In the genomic region with DNA sequence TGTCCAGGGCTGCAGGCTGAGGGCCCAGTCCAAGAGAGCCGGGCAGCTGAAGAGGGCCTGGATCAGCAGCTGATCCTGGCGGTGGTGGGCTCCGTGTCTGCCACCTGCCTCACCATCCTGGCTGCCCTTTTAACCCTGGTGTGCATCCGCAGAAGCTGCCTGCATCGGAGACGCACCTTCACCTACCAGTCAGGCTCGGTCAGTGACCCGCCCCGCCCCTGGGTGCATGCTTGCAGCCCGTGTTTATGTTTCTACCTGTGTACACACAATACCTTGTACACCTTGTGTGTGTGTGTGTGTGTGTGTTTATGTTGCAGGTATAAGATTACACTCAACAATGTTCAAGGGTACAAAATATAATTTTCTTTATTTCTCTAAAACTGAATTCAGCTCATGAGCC, we compare ENCODE assay signal across 1 cellular context.
TF ChIP-seq lines count a peak whose summit lies in the region.

No MANE protein-coding gene starts in this region.

TF ChIP-seq in HepG2, 621 proteins besides CTCF, POLR2A, EP300 and RAD21 (continued from another document):
- TF ChIP-seq, protein P1, sequence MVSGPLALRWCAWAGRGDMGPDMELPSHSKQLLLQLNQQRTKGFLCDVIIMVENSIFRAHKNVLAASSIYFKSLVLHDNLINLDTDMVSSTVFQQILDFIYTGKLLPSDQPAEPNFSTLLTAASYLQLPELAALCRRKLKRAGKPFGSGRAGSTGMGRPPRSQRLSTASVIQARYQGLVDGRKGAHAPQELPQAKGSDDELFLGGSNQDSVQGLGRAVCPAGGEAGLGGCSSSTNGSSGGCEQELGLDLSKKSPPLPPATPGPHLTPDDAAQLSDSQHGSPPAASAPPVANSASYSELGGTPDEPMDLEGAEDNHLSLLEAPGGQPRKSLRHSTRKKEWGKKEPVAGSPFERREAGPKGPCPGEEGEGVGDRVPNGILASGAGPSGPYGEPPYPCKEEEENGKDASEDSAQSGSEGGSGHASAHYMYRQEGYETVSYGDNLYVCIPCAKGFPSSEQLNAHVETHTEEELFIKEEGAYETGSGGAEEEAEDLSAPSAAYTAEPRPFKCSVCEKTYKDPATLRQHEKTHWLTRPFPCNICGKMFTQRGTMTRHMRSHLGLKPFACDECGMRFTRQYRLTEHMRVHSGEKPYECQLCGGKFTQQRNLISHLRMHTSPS (CRISPR knock-in tag; IDR thresholded peaks at IDR 0.05; ENCODE audit: low read depth) = no peak
- no peak for TF ChIP-seq ZNF3 (CRISPR knock-in tag; IDR thresholded peaks at IDR 0.05)
TF ChIP-seq in HepG2: peak in this region for 34.
